Comparison of ENCODE assay signal across 18 cellular contexts in the genomic region with DNA sequence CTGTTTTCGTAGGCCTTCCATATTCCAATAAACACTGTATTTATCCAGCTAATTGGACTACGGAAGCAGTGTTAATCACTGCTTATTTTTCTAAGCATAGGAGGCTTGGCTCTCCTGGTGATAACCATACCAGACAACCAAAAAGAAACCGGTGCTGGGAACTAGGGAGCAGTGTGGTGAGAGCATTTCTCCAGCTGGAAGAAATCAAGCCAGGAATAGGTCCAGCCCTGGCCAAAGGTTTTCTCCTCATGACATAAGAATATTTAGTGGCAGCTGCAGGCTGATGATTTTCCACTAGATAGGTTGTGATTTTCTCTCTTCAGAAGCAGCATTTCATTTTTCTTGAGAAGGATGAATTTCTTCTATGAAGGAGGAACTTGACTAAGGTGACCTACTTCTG.
"Had no signal": no experiment of that assay in that cellular context is flagged by ENCODE, and none has a peak within 500 bp of the region (broad histone marks: within the 10 kb centered on the region; RNA-seq: fewer than 3 reads in every experiment).

No MANE protein-coding gene starts in this region.

- ATAC-seq: activated CD8-positive, alpha-beta T cell treated with anti-CD3 and anti-CD28 coated beads, Interleukin-2, amount 10 ng/mL, durations not matched to agents 7 days and 5 days; effector memory CD8-positive, alpha-beta T cell; foreskin keratinocyte had no signal

- H3K4me1 ChIP-seq: foreskin keratinocyte, sigmoid colon had no signal

- H3K36me3 ChIP-seq: breast epithelium, pancreas, sigmoid colon, thyroid gland had no signal

- H3K4me3 ChIP-seq: breast epithelium, pancreas, sigmoid colon, thyroid gland had no signal

- H3K9me3 ChIP-seq: breast epithelium, pancreas, sigmoid colon, thyroid gland had no signal

- DNase-seq: activated CD4-positive, alpha-beta T cell treated with anti-CD3 and anti-CD28 coated beads, Interleukin-2, amount 10 ng/mL, durations not matched to agents 24 days and 14 days; activated CD4-positive, CD25-positive, alpha-beta regulatory T cell; activated CD8-positive, alpha-beta memory T cell treated with anti-CD3 and anti-CD28 coated beads, Interleukin-2, amount 50 U/mL, for 4 hours; activated CD8-positive, alpha-beta T cell treated with anti-CD3 and anti-CD28 coated beads, Interleukin-2, amount 10 ng/mL, durations not matched to agents 7 days and 5 days; activated gamma-delta T cell; activated naive CD8-positive, alpha-beta T cell treated with anti-CD3 and anti-CD28 coated beads for 36 hours; activated T-cell treated with anti-CD3 and anti-CD28 coated beads, Interleukin-2, amount 50 U/mL, for 48 hours; dermis blood vessel endothelial cell; effector memory CD8-positive, alpha-beta T cell; foreskin keratinocyte; mammary epithelial cell; naive B cell; pancreas; sigmoid colon; stimulated activated CD4-positive, alpha-beta T cell treated with anti-CD3 and anti-CD28 coated beads, Interleukin-1b, Interleukin-23, amount 100 ng/mL, for 48 hours; thyroid gland had no signal

- FAIRE-seq: pancreas, urothelium cell line had no signal

- H3K27ac ChIP-seq: breast epithelium, foreskin keratinocyte, pancreas, sigmoid colon, thyroid gland had no signal

- H3K27me3 ChIP-seq: breast epithelium, foreskin keratinocyte, pancreas, sigmoid colon, thyroid gland had no signal
